In the genomic region with DNA sequence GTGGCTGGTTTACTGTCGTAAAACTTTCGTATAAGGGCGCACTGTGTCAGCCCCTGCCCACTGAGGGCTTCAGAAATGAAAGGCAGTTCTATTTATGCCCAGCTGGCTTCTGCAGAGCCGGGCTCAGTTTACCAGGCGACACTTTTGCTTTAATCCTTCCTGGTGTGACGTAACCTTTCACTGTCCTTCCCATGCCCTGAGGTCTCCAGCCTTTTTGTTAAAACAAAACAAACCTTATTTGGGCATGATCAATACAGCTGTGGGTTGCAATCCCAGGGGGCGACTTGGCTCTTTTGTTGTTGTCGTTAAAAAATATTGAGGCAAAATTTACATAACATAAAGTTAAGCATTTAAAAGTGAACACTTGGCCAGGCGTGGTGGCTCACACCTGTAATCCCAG, we compare ENCODE assay signal across 24 cellular contexts.
"Had no signal": no experiment of that assay in that cellular context is flagged by ENCODE, and none has a peak within 500 bp of the region (broad histone marks: within the 10 kb centered on the region; RNA-seq: fewer than 3 reads in every experiment).

No MANE protein-coding gene starts in this region.

- H3K9me3 ChIP-seq: esophagus muscularis mucosa, ovary, prostate gland, thyroid gland had no signal

- H3K36me3 ChIP-seq: esophagus muscularis mucosa, ovary, prostate gland, thyroid gland, WERI-Rb-1 had no signal

- H3K4me1 ChIP-seq: prostate gland had no signal

- DNase-seq: activated CD4-positive, alpha-beta T cell treated with anti-CD3 and anti-CD28 coated beads, Interleukin-2, amount 10 ng/mL, durations not matched to agents 7 days and 5 days; activated CD4-positive, CD25-positive, alpha-beta regulatory T cell treated with anti-CD3 and anti-CD28 coated beads, Interleukin-2, amount 50 U/mL, for 72 hours; activated CD8-positive, alpha-beta T cell treated with anti-CD3 and anti-CD28 coated beads for 36 hours; activated naive CD8-positive, alpha-beta T cell treated with anti-CD3 and anti-CD28 coated beads, Interleukin-2, amount 50 U/mL, for 24 hours; activated T-cell treated with anti-CD3 and anti-CD28 coated beads, Interleukin-2, amount 50 U/mL, for 4 hours; amygdala; caudate nucleus; cortex of kidney; foreskin melanocyte; immature natural killer cell; kidney; naive B cell; nephron progenitor cell; ovary; retina; small intestine; stimulated activated CD4-positive, alpha-beta T cell treated with anti-CD3 and anti-CD28 coated beads, Interleukin-4, amount 100 ng/mL, for 24 hours; T-helper 9 cell; thyroid gland; WERI-Rb-1 had no signal

- FAIRE-seq: kidney, small intestine had no signal

- H3K27ac ChIP-seq: esophagus muscularis mucosa, ovary, prostate gland, thyroid gland, WERI-Rb-1 had no signal

- ATAC-seq: activated CD8-positive, alpha-beta T cell treated with anti-CD3 and anti-CD28 coated beads for 36 hours; activated naive CD8-positive, alpha-beta T cell treated with anti-CD3 and anti-CD28 coated beads, Interleukin-2, amount 50 U/mL, for 24 hours; activated T-cell treated with anti-CD3 and anti-CD28 coated beads, Interleukin-2, amount 50 U/mL, for 4 hours; activated T-helper 17 cell treated with anti-CD3 and anti-CD28 coated beads, Interleukin-2, amount 50 U/mL, for 72 hours; sciatic nerve had no signal

- H3K4me3 ChIP-seq: esophagus muscularis mucosa, ovary, prostate gland, thyroid gland had no signal

- H3K27me3 ChIP-seq: esophagus muscularis mucosa, ovary, thyroid gland had no signal
